ENCODE assay signal across 9 cellular contexts in the genomic region with DNA sequence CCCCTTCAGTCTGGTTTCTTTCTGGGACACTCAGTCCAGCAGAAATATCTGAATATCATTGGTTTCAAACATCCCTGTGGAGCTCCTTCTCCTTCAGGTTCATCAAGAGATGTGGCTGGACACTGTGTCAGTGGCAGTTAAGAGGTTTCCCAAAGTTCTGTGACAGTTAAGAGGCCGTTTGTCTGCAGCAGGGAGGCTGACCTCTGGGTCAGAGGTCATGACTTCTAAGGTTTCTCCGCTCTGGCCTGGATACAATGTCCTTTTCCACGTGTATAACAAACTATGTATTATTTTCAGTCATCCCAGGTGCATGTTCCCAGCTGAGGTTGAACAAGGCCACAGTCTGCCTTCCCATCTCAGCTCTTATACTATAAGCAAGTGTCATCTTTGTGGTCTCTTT.
"Had no signal": no experiment of that assay in that cellular context is flagged by ENCODE, and none has a peak within 500 bp of the region (broad histone marks: within the 10 kb centered on the region; RNA-seq: fewer than 3 reads in every experiment).

No MANE protein-coding gene starts in this region.

- DNase-seq: GM23248, GOT3, H7, HFFc6 had no signal

- H3K27ac ChIP-seq: GM23248, HL-60 had no signal

- H2AFZ ChIP-seq: GM23248 had no signal

- H3K4me3 Mint-ChIP-seq: HFFc6, IgD-negative memory B cell had no signal

- H3K9ac ChIP-seq: GM23248 had no signal

- H3K4me1 ChIP-seq: HAP-1 had no signal

- H3K4me3 ChIP-seq: GM23248, HAP-1 had no signal

- H3K9me3 ChIP-seq: HAP-1 had no signal

- H3K27ac Mint-ChIP-seq: HFFc6, IgD-negative memory B cell had no signal

- ATAC-seq: HCT116, HepG2 had no signal

- H3K27me3 Mint-ChIP-seq: IgD-negative memory B cell had no signal

- H3K36me3 ChIP-seq: HAP-1 had no signal

- H3K36me3 Mint-ChIP-seq: IgD-negative memory B cell had no signal

- H3K9me3 Mint-ChIP-seq: HFFc6, IgD-negative memory B cell had no signal
